Comparison of ENCODE assay signal across 1 cellular context in the genomic region with DNA sequence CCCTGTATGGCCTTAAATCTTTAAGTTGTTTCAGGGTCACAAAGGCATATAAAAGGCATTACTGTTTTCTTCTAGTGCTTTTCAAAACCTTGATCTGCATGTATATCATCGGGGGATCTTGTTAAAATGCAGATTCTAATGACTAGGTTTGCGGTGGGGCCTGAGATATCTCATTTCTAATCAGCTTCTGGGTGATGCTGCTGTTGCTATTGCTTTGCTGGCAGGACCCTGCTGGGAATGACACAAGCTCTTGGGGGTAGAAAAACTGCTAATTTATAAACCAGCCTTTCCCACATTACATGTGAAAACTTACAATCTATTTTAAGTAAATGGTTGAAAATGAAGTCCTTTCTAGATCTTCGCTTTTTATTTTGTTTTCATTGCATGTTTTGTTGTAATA.
TF ChIP-seq lines count a peak whose summit lies in the region.

No MANE protein-coding gene starts in this region.

TF ChIP-seq in GM23338, 12 proteins besides CTCF, POLR2A, EP300 and RAD21 (continued from another document):
- TF ChIP-seq, protein P1, sequence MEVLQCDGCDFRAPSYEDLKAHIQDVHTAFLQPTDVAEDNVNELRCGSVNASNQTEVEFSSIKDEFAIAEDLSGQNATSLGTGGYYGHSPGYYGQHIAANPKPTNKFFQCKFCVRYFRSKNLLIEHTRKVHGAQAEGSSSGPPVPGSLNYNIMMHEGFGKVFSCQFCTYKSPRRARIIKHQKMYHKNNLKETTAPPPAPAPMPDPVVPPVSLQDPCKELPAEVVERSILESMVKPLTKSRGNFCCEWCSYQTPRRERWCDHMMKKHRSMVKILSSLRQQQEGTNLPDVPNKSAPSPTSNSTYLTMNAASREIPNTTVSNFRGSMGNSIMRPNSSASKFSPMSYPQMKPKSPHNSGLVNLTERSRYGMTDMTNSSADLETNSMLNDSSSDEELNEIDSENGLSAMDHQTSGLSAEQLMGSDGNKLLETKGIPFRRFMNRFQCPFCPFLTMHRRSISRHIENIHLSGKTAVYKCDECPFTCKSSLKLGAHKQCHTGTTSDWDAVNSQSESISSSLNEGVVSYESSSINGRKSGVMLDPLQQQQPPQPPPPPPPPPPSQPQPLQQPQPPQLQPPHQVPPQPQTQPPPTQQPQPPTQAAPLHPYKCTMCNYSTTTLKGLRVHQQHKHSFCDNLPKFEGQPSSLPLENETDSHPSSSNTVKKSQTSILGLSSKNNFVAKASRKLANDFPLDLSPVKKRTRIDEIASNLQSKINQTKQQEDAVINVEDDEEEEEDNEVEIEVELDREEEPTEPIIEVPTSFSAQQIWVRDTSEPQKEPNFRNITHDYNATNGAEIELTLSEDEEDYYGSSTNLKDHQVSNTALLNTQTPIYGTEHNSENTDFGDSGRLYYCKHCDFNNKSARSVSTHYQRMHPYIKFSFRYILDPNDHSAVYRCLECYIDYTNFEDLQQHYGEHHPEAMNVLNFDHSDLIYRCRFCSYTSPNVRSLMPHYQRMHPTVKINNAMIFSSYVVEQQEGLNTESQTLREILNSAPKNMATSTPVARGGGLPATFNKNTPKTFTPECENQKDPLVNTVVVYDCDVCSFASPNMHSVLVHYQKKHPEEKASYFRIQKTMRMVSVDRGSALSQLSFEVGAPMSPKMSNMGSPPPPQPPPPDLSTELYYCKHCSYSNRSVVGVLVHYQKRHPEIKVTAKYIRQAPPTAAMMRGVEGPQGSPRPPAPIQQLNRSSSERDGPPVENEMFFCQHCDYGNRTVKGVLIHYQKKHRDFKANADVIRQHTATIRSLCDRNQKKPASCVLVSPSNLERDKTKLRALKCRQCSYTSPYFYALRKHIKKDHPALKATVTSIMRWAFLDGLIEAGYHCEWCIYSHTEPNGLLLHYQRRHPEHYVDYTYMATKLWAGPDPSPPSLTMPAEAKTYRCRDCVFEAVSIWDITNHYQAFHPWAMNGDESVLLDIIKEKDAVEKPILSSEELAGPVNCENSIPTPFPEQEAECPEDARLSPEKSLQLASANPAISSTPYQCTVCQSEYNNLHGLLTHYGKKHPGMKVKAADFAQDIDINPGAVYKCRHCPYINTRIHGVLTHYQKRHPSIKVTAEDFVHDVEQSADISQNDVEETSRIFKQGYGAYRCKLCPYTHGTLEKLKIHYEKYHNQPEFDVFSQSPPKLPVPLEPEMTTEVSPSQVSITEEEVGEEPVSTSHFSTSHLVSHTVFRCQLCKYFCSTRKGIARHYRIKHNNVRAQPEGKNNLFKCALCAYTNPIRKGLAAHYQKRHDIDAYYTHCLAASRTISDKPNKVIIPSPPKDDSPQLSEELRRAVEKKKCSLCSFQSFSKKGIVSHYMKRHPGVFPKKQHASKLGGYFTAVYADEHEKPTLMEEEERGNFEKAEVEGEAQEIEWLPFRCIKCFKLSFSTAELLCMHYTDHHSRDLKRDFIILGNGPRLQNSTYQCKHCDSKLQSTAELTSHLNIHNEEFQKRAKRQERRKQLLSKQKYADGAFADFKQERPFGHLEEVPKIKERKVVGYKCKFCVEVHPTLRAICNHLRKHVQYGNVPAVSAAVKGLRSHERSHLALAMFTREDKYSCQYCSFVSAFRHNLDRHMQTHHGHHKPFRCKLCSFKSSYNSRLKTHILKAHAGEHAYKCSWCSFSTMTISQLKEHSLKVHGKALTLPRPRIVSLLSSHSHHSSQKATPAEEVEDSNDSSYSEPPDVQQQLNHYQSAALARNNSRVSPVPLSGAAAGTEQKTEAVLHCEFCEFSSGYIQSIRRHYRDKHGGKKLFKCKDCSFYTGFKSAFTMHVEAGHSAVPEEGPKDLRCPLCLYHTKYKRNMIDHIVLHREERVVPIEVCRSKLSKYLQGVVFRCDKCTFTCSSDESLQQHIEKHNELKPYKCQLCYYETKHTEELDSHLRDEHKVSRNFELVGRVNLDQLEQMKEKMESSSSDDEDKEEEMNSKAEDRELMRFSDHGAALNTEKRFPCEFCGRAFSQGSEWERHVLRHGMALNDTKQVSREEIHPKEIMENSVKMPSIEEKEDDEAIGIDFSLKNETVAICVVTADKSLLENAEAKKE (CRISPR knock-in tag; IDR thresholded peaks at IDR 0.05), result no peak
- TF ChIP-seq JUNB (IDR thresholded peaks at IDR 0.05; ENCODE audit: unreplicated experiment) (no peak), ZNF114 (CRISPR knock-in tag; IDR thresholded peaks at IDR 0.05) (no peak), ZNF331 (CRISPR knock-in tag; IDR thresholded peaks at IDR 0.05; ENCODE audit: low read depth) (no peak), CREB1 (CRISPR knock-in tag; IDR thresholded peaks at IDR 0.05; ENCODE audit: low read depth) (no peak)
- TF ChIP-seq, protein P2, sequence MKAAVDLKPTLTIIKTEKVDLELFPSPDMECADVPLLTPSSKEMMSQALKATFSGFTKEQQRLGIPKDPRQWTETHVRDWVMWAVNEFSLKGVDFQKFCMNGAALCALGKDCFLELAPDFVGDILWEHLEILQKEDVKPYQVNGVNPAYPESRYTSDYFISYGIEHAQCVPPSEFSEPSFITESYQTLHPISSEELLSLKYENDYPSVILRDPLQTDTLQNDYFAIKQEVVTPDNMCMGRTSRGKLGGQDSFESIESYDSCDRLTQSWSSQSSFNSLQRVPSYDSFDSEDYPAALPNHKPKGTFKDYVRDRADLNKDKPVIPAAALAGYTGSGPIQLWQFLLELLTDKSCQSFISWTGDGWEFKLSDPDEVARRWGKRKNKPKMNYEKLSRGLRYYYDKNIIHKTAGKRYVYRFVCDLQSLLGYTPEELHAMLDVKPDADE (IDR thresholded peaks at IDR 0.05), result no peak
TF ChIP-seq in GM23338: peak in this region for 0.
